8 cellular contexts compared by ENCODE assay signal in genomic region chr3:69948246-69948862, GRCh38. TPM values are rescaled to one million over a fixed set of nuclear protein-coding genes. Genes with fewer than 3 reads are reported as not detected.
DNase-seq lines count a peak whose midpoint lies in the region; ATAC-seq and TF ChIP-seq lines count a peak whose summit lies in the region.

No MANE protein-coding gene starts in this region.

- H3K9me3 ChIP-seq in gastroesophageal sphincter (no peaks in the 10 kb centered on the region), smooth muscle cell (replicated peaks; ENCODE audit: low read depth) (no peaks in the 10 kb centered on the region)

- peak overlapping the region in 3 of 4 donors; percentile 4 to 52 (median 38) for H3K27ac ChIP-seq in gastroesophageal sphincter
- H3K27ac ChIP-seq in smooth muscle cell (ENCODE audit: low read depth), result no peak overlapping the region

- H3K4me1 ChIP-seq in gastroesophageal sphincter (peaks cover 0 to 39% (median 15%) of the 10 kb centered on the region in 3 donors), smooth muscle cell (ENCODE audit: low read depth) (no peaks in the 10 kb centered on the region)

- H3K36me3 ChIP-seq in gastroesophageal sphincter, result peaks cover 3 to 25% of the 10 kb centered on the region in 2 donors
- no peaks in the 10 kb centered on the region for H3K36me3 ChIP-seq in smooth muscle cell (ENCODE audit: low read depth)

- no peak overlapping the region for H3K4me2 ChIP-seq in smooth muscle cell

- H3K27me3 ChIP-seq in gastroesophageal sphincter (no peaks in the 10 kb centered on the region), smooth muscle cell (ENCODE audit: low read depth) (no peaks in the 10 kb centered on the region)

- in situ Hi-C loops in ACHN (cut with HindIII; ENCODE audit: low pct_ligation_motif_present, low pct_unique_long_range_greater_than_20kb, low sequenced_read_pairs), result no loop called here

- TF ChIP-seq EP300 in gastroesophageal sphincter (IDR thresholded peaks at IDR 0.05), result no peak

- H3F3A ChIP-seq in smooth muscle cell (ENCODE audit: low read depth), result no peaks in the 10 kb centered on the region

- TF ChIP-seq CTCF in GM12873 (IDR thresholded peaks at IDR 0.05; ENCODE audit: insufficient read depth, low read depth, low read length, missing control alignments), result peak; percentile 36
- TF ChIP-seq CTCF in gastroesophageal sphincter (IDR thresholded peaks at IDR 0.05), result peak; percentile 49 to 72 (median 65)
- TF ChIP-seq CTCF in smooth muscle cell (IDR thresholded peaks at IDR 0.05; ENCODE audit: borderline replicate concordance, insufficient read depth, poor library complexity, severe bottlenecking), result peak; percentile 74

- H3K4me3 ChIP-seq in gastroesophageal sphincter, result no peak overlapping the region
- no peak overlapping the region for H3K4me3 ChIP-seq in smooth muscle cell

- H3K79me2 ChIP-seq in smooth muscle cell (ENCODE audit: low read depth), result no peaks in the 10 kb centered on the region

- no peaks in the 10 kb centered on the region for H4K20me1 ChIP-seq in smooth muscle cell (ENCODE audit: low read depth)

- ATAC-seq in gastroesophageal sphincter, result no peak
- ATAC-seq in GM21423 (IDR thresholded peaks at IDR 0.05; ENCODE audit: unreplicated experiment), result no peak

- peak overlapping the region; percentile 3 for H2AFZ ChIP-seq in smooth muscle cell (ENCODE audit: low read depth)

- DNase-seq in ACHN (peak; percentile 62), RPMI8226 (peak; percentile 26), smooth muscle cell (lab: John Stamatoyannopoulos, UW; ENCODE audit: unreplicated experiment) (no peak), NCI-H128 (lab: John Stamatoyannopoulos, UW; ENCODE audit: unreplicated experiment) (no peak)
- DNase-seq in stimulated activated CD4-positive, alpha-beta T cell treated with anti-CD3 and anti-CD28 coated beads, Interleukin-12 subunit alpha, Interleukin-12 subunit beta, amount 100 ng/mL, for 4 hours, result no peak

- 3 to 13% methylated on average over 4 of the region's 4 CpGs for WGBS in gastroesophageal sphincter (ENCODE audit: low coverage in 1 of 2), 2 donors
- WGBS in smooth muscle cell (ENCODE audit: low lambda C conversion rate), result 10% methylated on average over 4 of the region's 4 CpGs

- H3K9ac ChIP-seq in smooth muscle cell (ENCODE audit: low read depth), result no peak overlapping the region

- no peak for TF ChIP-seq POLR2A in gastroesophageal sphincter (IDR thresholded peaks at IDR 0.05)

RNA-seq across cellular contexts. Expression of gene SAMMSON, which starts 51.2 kb away (rescaled TPM):
- total RNA-seq in gastroesophageal sphincter, result 1 to 10 TPM in 3 of 4 donors, under 1 TPM in 1; 0.40 to 5.7 (median 2.6) TPM
- total RNA-seq in smooth muscle cell, result not detected in 2 replicates
- polyA plus RNA-seq in smooth muscle cell, result not detected in 2 replicates

Comparison
In these comparisons a context has a peak if more than half of its experiments do, and no peak if none do; other contexts are left out.
1. DNase-seq: peak in ACHN (single experiment) and RPMI8226 (single experiment); none in smooth muscle cell (single experiment), NCI-H128 (single experiment) and stimulated activated CD4-positive, alpha-beta T cell treated with anti-CD3 and anti-CD28 coated beads, Interleukin-12 subunit alpha, Interleukin-12 subunit beta, amount 100 ng/mL, for 4 hours (single experiment).
2. Peak in every context shown above with its lines, with median percentiles within 50 percentile points of each other: CTCF ChIP-seq.